7 cellular contexts compared by ENCODE assay signal in the genomic region with DNA sequence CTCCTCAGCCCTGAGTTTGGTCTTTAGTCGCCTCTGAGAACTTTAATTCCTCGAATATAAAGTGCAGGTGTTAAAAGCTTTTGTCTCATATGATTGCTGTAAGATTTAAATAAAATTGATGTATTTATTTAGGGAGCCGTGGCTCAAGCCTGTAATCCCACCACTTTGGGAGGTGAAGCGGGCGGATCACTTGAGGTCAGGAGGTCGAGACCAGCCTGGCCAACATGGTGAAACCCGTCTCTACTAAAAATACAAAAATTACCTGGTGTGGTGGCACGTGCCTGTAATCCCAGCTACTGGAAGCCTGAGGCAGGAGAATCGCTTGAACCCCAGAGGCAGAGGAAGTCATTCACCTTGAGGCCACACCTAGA. TPM values are rescaled to one million over a fixed set of nuclear protein-coding genes. Genes with fewer than 3 reads are reported as not detected.
DNase-seq lines count a peak whose midpoint lies in the region; ATAC-seq and TF ChIP-seq lines count a peak whose summit lies in the region.

No MANE protein-coding gene starts in this region.

- H3K79me2 ChIP-seq in GM23338 (replicated peaks; ENCODE audit: insufficient read depth) (peaks cover 44% of the 10 kb centered on the region), OCI-LY1 (ENCODE audit: insufficient read depth, low read length) (peaks cover 42% of the 10 kb centered on the region)

- no peak overlapping the region for H3K4me2 ChIP-seq in GM23338
- H3K4me2 ChIP-seq in OCI-LY1 (ENCODE audit: low read length): peak overlapping the region; percentile 44

- H3K27me3 Mint-ChIP-seq in GM23338 (ENCODE audit: insufficient read depth, low read depth, poor library complexity) (peaks cover 27% of the 10 kb centered on the region), progenitor cell of endocrine pancreas (peaks cover 40% of the 10 kb centered on the region)

- H3K4me1 ChIP-seq in GM23338 (ENCODE audit: insufficient read depth): peaks cover 21% of the 10 kb centered on the region
- H3K4me1 ChIP-seq in OCI-LY1 (ENCODE audit: insufficient read depth, low read length, severe bottlenecking): peaks cover 25% of the 10 kb centered on the region

- no peak overlapping the region for H3K9ac ChIP-seq in OCI-LY1 (ENCODE audit: low read length)

- H3K27ac ChIP-seq in GM23338 (ENCODE audit: low read depth): no peak overlapping the region
- no peak overlapping the region for H3K27ac ChIP-seq in OCI-LY1 (ENCODE audit: low read depth, low read length, poor library complexity, severe bottlenecking)
- H3K27ac ChIP-seq in dorsolateral prefrontal cortex: no peak overlapping the region

- H3K4me1 Mint-ChIP-seq in GM23338: peaks cover 26% of the 10 kb centered on the region
- peaks cover 7% of the 10 kb centered on the region for H3K4me1 Mint-ChIP-seq in progenitor cell of endocrine pancreas (ENCODE audit: low read depth)

- H3F3A ChIP-seq in GM23338 (replicated peaks; ENCODE audit: low read depth): peaks cover 22% of the 10 kb centered on the region
- H3F3A ChIP-seq in OCI-LY1 (ENCODE audit: insufficient read depth, low read length): peaks cover 6% of the 10 kb centered on the region; the same call in 1 of the 2 replicates

- intact Hi-C loops in dorsolateral prefrontal cortex (cut with DNase I): no loop called here

- H3K9me3 Mint-ChIP-seq in GM23338 (peaks cover 5% of the 10 kb centered on the region; the same call in 1 of the 3 replicates), progenitor cell of endocrine pancreas (ENCODE audit: low read depth) (no peaks in the 10 kb centered on the region)

- TF ChIP-seq CTCF in GM23338 (conservative IDR thresholded peaks at IDR 0.05; ENCODE audit: low read depth in 2 of 2) (no peak), OCI-LY1 (IDR thresholded peaks at IDR 0.05; ENCODE audit: low read length) (no peak), dorsolateral prefrontal cortex (IDR thresholded peaks at IDR 0.05 in 54 of 56, conservative IDR thresholded peaks at IDR 0.05 in 2 of 56; ENCODE audit: low read depth in 1 of 56, partially characterized antibody in 56 of 56) (no peak), progenitor cell of endocrine pancreas (IDR thresholded peaks at IDR 0.05; ENCODE audit: unreplicated experiment) (no peak)

- H3K4me3 Mint-ChIP-seq in GM23338: peak overlapping the region; percentile 97; the same call in 2 of the 3 replicates
- peak overlapping the region; percentile 16 for H3K4me3 Mint-ChIP-seq in progenitor cell of endocrine pancreas (ENCODE audit: low read depth)

- DNase-seq in GM23338 (ENCODE audit: low spot score) (no peak), dorsolateral prefrontal cortex (no peak), progenitor cell of endocrine pancreas (ENCODE audit: low spot score, unreplicated experiment) (no peak), HPDE6-E6E7 (ENCODE audit: extremely low spot score) (no peak), DMS 273 (lab: John Stamatoyannopoulos, UW; ENCODE audit: unreplicated experiment) (no peak), NCI-H2081 treated with DMSO at 0.1 percent for 48 hours (lab: John Stamatoyannopoulos, UW) (no peak)

- H3K4me3 ChIP-seq in GM23338 (no peak overlapping the region), OCI-LY1 (ENCODE audit: low read depth, low read length, poor library complexity, severe bottlenecking) (no peak overlapping the region), dorsolateral prefrontal cortex (peak overlapping the region in 44 of 59 donors; percentile 36 to 72 (median 56))

- H3K36me3 Mint-ChIP-seq in GM23338 (ENCODE audit: low read depth) (peaks cover 37% of the 10 kb centered on the region), progenitor cell of endocrine pancreas (ENCODE audit: insufficient read depth) (no peaks in the 10 kb centered on the region)

- H3K9me3 ChIP-seq in OCI-LY1 (ENCODE audit: low read length): no peaks in the 10 kb centered on the region

- H4K20me1 ChIP-seq in GM23338 (replicated peaks; ENCODE audit: insufficient read depth): peaks cover 17% of the 10 kb centered on the region
- H4K20me1 ChIP-seq in OCI-LY1 (ENCODE audit: insufficient read depth, low read length): no peaks in the 10 kb centered on the region

- H3K36me3 ChIP-seq in GM23338 (ENCODE audit: insufficient read depth) (peaks cover 11% of the 10 kb centered on the region), OCI-LY1 (ENCODE audit: insufficient read depth, low read length) (peaks cover 19% of the 10 kb centered on the region; the same call in 1 of the 2 replicates)

- H3K9me2 ChIP-seq in GM23338 (ENCODE audit: insufficient read depth): no peaks in the 10 kb centered on the region
- H3K9me2 ChIP-seq in OCI-LY1 (ENCODE audit: low read depth, low read length): no peaks in the 10 kb centered on the region

- H3K27ac Mint-ChIP-seq in GM23338 (no peak overlapping the region), progenitor cell of endocrine pancreas (no peak overlapping the region)

- H3K27me3 ChIP-seq in GM23338 (ENCODE audit: insufficient read depth) (peaks cover 6% of the 10 kb centered on the region), OCI-LY1 (ENCODE audit: insufficient read depth, low read length) (no peaks in the 10 kb centered on the region; the same call in 1 of the 2 replicates), dorsolateral prefrontal cortex (peaks cover 0 to 38% (median 11%) of the 10 kb centered on the region in 45 donors)

- no peak overlapping the region for H2AFZ ChIP-seq in GM23338
- H2AFZ ChIP-seq in OCI-LY1 (ENCODE audit: low read length): no peak overlapping the region

- no peak for ATAC-seq in GM23338

TF ChIP-seq in GM23338, 12 proteins besides CTCF, POLR2A, EP300 and RAD21 (continues in another document):
- TF ChIP-seq, protein P1, sequence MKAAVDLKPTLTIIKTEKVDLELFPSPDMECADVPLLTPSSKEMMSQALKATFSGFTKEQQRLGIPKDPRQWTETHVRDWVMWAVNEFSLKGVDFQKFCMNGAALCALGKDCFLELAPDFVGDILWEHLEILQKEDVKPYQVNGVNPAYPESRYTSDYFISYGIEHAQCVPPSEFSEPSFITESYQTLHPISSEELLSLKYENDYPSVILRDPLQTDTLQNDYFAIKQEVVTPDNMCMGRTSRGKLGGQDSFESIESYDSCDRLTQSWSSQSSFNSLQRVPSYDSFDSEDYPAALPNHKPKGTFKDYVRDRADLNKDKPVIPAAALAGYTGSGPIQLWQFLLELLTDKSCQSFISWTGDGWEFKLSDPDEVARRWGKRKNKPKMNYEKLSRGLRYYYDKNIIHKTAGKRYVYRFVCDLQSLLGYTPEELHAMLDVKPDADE (IDR thresholded peaks at IDR 0.05): no peak
- TF ChIP-seq JUNB (IDR thresholded peaks at IDR 0.05; ENCODE audit: unreplicated experiment) (no peak), NANOG (IDR thresholded peaks at IDR 0.05; ENCODE audit: borderline replicate concordance) (no peak), ZNF331 (CRISPR knock-in tag; IDR thresholded peaks at IDR 0.05; ENCODE audit: low read depth) (no peak), EZH2 (IDR thresholded peaks at IDR 0.05; ENCODE audit: low read depth, unreplicated experiment) (no peak)

RNA-seq across cellular contexts. Expression of a gene that starts 0.6 kb away (rescaled TPM):
- 249 and 272 TPM in 2 replicates for total RNA-seq in GM23338 (2014; rRNA removed; shearing (Covaris generic))
- 103 and 109 TPM in 2 replicates for polyA plus RNA-seq in GM23338 (2016; fragmentation: Nextera tagmentation; extraction: Ambion mirVana)
- total RNA-seq in dorsolateral prefrontal cortex (10 to 100 TPM in 9 of 120 experiments, 1 to 10 TPM in 110, under 1 TPM in 1; 0.79 to 17.1 (median 4.6) TPM), progenitor cell of endocrine pancreas (24.2 and 33.5 TPM in 2 replicates)

RNA-seq across cellular contexts. Expression of a gene that starts 42.7 kb away (rescaled TPM):
- total RNA-seq in GM23338 (2014; rRNA removed; shearing (Covaris generic)): 131 and 140 TPM in 2 replicates
- polyA plus RNA-seq in GM23338 (2016; fragmentation: Nextera tagmentation; extraction: Ambion mirVana): 58.0 and 62.1 TPM in 2 replicates
- total RNA-seq in dorsolateral prefrontal cortex: 100 to 1,000 TPM in 19 of 120 experiments, 10 to 100 TPM in 101; 69.7 to 119 (median 86.8) TPM
- total RNA-seq in progenitor cell of endocrine pancreas: 115 and 117 TPM in 2 replicates

RNA-seq across cellular contexts. Expression of a gene that starts 43.1 kb away (rescaled TPM):
- total RNA-seq in GM23338 (2014; rRNA removed; shearing (Covaris generic)): 25.5 and 31.9 TPM in 2 replicates
- 8.9 and 11.5 TPM in 2 replicates for polyA plus RNA-seq in GM23338 (2016; fragmentation: Nextera tagmentation; extraction: Ambion mirVana)
- total RNA-seq in dorsolateral prefrontal cortex (10 to 100 TPM; 18.2 to 45.4 (median 30.5) TPM), progenitor cell of endocrine pancreas (42.9 and 44.1 TPM in 2 replicates)

Comparison
In these comparisons a context has a peak if more than half of its experiments do, and no peak if none do; other contexts are left out.
1. H3K4me3 ChIP-seq: peak in dorsolateral prefrontal cortex (44 of 59); none in GM23338 (single experiment) and OCI-LY1 (single experiment).